ENCODE assay signal across 2 cellular contexts in the genomic region with DNA sequence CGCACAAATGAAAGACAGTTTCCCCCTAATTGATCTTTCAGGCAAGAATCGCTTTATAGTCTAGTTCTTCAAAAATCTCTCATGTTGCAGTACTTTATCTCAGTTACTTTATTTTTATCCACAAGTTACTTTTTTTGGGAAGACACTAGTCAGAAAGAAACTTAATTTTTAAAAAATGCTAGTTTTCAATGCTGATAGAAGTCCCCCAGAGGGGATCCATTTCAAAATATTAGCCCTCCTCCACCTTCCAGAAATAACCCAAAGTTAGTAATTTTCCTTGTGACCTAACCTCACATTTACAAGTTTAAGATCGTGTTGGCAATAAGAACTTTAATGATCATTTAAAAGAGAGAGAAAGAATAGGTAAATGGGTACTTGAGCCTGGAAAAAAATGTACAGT.
TF ChIP-seq lines count a peak whose summit lies in the region.

No MANE protein-coding gene starts in this region.

TF ChIP-seq in HEK293, 187 proteins besides CTCF, POLR2A, EP300 and RAD21:
- TF ChIP-seq ZNF521 (tag by site-specific recombination; IDR thresholded peaks at IDR 0.05) (no peak), ZNF335 (tag by site-specific recombination; conservative IDR thresholded peaks at IDR 0.05) (no peak), MYNN (tag by site-specific recombination; IDR thresholded peaks at IDR 0.05; ENCODE audit: borderline replicate concordance) (peak; percentile 48; the same call in 1 of the 2 replicates)
TF ChIP-seq in HEK293: peak in this region for 1.

TF ChIP-seq in GM12878, 131 proteins besides CTCF, POLR2A, EP300 and RAD21:
- TF ChIP-seq, protein P1, sequence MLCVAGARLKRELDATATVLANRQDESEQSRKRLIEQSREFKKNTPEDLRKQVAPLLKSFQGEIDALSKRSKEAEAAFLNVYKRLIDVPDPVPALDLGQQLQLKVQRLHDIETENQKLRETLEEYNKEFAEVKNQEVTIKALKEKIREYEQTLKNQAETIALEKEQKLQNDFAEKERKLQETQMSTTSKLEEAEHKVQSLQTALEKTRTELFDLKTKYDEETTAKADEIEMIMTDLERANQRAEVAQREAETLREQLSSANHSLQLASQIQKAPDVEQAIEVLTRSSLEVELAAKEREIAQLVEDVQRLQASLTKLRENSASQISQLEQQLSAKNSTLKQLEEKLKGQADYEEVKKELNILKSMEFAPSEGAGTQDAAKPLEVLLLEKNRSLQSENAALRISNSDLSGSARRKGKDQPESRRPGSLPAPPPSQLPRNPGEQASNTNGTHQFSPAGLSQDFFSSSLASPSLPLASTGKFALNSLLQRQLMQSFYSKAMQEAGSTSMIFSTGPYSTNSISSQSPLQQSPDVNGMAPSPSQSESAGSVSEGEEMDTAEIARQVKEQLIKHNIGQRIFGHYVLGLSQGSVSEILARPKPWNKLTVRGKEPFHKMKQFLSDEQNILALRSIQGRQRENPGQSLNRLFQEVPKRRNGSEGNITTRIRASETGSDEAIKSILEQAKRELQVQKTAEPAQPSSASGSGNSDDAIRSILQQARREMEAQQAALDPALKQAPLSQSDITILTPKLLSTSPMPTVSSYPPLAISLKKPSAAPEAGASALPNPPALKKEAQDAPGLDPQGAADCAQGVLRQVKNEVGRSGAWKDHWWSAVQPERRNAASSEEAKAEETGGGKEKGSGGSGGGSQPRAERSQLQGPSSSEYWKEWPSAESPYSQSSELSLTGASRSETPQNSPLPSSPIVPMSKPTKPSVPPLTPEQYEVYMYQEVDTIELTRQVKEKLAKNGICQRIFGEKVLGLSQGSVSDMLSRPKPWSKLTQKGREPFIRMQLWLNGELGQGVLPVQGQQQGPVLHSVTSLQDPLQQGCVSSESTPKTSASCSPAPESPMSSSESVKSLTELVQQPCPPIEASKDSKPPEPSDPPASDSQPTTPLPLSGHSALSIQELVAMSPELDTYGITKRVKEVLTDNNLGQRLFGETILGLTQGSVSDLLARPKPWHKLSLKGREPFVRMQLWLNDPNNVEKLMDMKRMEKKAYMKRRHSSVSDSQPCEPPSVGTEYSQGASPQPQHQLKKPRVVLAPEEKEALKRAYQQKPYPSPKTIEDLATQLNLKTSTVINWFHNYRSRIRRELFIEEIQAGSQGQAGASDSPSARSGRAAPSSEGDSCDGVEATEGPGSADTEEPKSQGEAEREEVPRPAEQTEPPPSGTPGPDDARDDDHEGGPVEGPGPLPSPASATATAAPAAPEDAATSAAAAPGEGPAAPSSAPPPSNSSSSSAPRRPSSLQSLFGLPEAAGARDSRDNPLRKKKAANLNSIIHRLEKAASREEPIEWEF (IDR thresholded peaks at IDR 0.05; ENCODE audit: insufficient replicate concordance, low read depth, low read length), result no peak
- TF ChIP-seq MTA2 (IDR thresholded peaks at IDR 0.05; ENCODE audit: low read depth) (0 out of 2 replicates have a peak, but pooled peaks have one; percentile 27), JUNB (IDR thresholded peaks at IDR 0.05) (peak; percentile 43), IKZF2 (IDR thresholded peaks at IDR 0.05) (peak in 1 of 2 experiments; percentile 17; a peak in 1 of 4 replicates), FOXM1 (IDR thresholded peaks at IDR 0.05; ENCODE audit: low read depth, low read length) (peak; percentile 80; the same call in 1 of the 2 replicates), NRF1 (conservative IDR thresholded peaks at IDR 0.05; ENCODE audit: low read depth, low read length) (no peak), NFIC (IDR thresholded peaks at IDR 0.05; ENCODE audit: low read depth, low read length) (peak; percentile 54; the same call in 1 of the 2 replicates), MEF2A (IDR thresholded peaks at IDR 0.05; ENCODE audit: insufficient read depth, low read depth, low read length) (peak; percentile 70; the same call in 1 of the 2 replicates), MEF2B (IDR thresholded peaks at IDR 0.05; ENCODE audit: partially characterized antibody, poor library complexity, severe bottlenecking) (peak; percentile 59)
- TF ChIP-seq, protein P2, sequence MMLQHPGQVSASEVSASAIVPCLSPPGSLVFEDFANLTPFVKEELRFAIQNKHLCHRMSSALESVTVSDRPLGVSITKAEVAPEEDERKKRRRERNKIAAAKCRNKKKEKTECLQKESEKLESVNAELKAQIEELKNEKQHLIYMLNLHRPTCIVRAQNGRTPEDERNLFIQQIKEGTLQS (IDR thresholded peaks at IDR 0.05; ENCODE audit: borderline replicate concordance, extremely low read depth, low read depth, low read length), result no peak
- TF ChIP-seq, protein P3, sequence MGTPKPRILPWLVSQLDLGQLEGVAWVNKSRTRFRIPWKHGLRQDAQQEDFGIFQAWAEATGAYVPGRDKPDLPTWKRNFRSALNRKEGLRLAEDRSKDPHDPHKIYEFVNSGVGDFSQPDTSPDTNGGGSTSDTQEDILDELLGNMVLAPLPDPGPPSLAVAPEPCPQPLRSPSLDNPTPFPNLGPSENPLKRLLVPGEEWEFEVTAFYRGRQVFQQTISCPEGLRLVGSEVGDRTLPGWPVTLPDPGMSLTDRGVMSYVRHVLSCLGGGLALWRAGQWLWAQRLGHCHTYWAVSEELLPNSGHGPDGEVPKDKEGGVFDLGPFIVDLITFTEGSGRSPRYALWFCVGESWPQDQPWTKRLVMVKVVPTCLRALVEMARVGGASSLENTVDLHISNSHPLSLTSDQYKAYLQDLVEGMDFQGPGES (IDR thresholded peaks at IDR 0.05), result no peak
- TF ChIP-seq, protein P4, sequence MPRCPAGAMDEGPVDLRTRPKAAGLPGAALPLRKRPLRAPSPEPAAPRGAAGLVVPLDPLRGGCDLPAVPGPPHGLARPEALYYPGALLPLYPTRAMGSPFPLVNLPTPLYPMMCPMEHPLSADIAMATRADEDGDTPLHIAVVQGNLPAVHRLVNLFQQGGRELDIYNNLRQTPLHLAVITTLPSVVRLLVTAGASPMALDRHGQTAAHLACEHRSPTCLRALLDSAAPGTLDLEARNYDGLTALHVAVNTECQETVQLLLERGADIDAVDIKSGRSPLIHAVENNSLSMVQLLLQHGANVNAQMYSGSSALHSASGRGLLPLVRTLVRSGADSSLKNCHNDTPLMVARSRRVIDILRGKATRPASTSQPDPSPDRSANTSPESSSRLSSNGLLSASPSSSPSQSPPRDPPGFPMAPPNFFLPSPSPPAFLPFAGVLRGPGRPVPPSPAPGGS (IDR thresholded peaks at IDR 0.05; ENCODE audit: borderline replicate concordance, insufficient read depth, low read depth, low read length, poor library complexity, severe bottlenecking), result peak; percentile 14
